ENCODE assay signal across 8 cellular contexts in the genomic region with DNA sequence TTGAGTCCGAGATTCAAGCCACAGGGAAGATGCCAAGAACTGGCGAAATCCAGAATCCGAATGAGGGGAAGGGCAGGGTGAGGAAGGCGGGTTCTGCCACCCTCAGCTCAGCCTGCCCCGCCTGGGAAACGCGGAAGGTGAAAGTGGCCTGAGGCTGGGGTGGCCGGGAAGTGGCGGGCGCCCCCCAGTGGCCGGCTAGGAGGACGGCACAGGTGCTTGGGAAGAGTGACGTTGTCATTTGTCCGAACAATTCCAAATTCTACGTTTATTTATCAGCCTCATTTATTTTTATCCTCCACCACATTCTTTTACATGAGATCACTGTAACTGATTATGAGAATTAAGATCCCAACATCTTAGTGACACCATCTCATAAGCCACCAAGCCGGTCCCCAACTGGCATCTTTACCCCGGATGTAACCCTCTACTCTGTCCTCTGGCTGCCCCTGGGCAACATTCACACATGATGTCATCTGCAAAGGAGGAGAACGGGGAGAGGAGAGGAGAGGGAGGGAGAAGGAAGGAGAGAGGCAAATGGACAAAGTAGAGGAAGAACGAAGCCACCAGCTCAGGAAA. TPM values are rescaled to one million over a fixed set of nuclear protein-coding genes. Genes with fewer than 3 reads are reported as not detected.
DNase-seq lines count a peak whose midpoint lies in the region; ATAC-seq lines count a peak whose summit lies in the region.

No MANE protein-coding gene starts in this region.

- ATAC-seq in Right ventricle myocardium superior (ENCODE audit: poor library complexity): peak; percentile 91
- no peak for ATAC-seq in GM21717 (IDR thresholded peaks at IDR 0.05; ENCODE audit: unreplicated experiment)
- ATAC-seq in HG02938 (IDR thresholded peaks at IDR 0.05; ENCODE audit: unreplicated experiment): no peak

- 0 out of 2 replicates have a peak overlapping the region, but pooled peaks have one; percentile 1 for H3K4me3 ChIP-seq in Jurkat, Clone E6-1 (ENCODE audit: low read length)

- in situ Hi-C loops in SK-MEL-5 (cut with HindIII; ENCODE audit: low pct_unique_long_range_greater_than_20kb, low sequenced_read_pairs): no loop called here

- intact Hi-C loops in Right ventricle myocardium superior (cut with DNase I): no loop called here

- DNase-seq in DMS153 (lab: John Stamatoyannopoulos, UW) (peak; percentile 70), SK-MEL-5 (ENCODE audit: low read depth, low spot score) (peak; percentile 63), Right ventricle myocardium superior (peak; percentile 72), renal cortical epithelial cell (ENCODE audit: low read depth) (peak; percentile 19)
- DNase-seq in Jurkat, Clone E6-1 (ENCODE audit: low read depth, low spot score): no peak
- peak; percentile 60 for DNase-seq in activated naive CD4-positive, alpha-beta T cell treated with anti-CD3 and anti-CD28 coated beads, Interleukin-2, amount 50 U/mL, for 16 hours

RNA-seq across cellular contexts. Expression of gene SRCIN1, which starts 21.3 kb away (rescaled TPM):
- polyA plus RNA-seq in Jurkat, Clone E6-1 (2012; ENCODE audit: insufficient read depth, insufficient read length): 3.0 TPM
- 0.37 and 1.3 TPM in 2 replicates for total RNA-seq in SK-MEL-5 (2014; rRNA removed; shearing (Covaris generic))
- 2.7 and 3.1 TPM in 2 replicates for polyA plus RNA-seq in SK-MEL-5 (2015; cell fraction: cytosol; rRNA removed)
- polyA plus RNA-seq in SK-MEL-5 (2015; cell fraction: nucleus; rRNA removed): 6.4 and 7.1 TPM in 2 replicates
- total RNA-seq in Right ventricle myocardium superior (2.3 TPM), renal cortical epithelial cell (0.17 and 0.25 TPM in 2 replicates)
